ENCODE assay signal across 23 cellular contexts in the genomic region with DNA sequence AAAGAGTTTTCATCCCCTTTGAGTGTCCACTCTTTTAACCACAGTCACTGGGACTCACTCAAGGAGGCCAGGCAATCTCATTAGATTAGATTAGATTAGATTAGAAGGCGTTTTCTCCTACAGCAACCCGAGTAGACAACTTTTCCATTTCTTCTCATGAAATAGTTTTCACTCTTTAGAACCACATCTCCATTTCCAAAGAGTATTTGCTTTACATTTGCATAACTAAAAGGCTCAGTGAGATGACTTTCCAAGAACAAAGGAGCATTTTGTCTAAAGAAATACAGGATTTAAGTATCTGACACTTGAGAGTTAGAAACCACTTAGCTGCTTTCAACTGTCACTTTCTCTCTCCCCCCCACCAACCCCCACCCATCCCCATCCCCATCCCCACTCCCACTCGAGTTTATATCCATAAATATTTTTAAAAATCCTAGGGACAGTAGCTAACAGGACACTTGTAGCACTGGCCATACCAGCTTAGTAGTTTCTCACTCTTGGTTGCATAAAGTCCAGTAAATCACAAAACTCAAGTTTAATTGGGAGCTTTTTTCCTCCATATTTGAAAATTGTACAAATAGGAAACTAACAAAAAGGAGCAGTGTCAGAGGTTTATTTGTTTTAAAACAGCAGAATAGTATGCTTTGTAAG.
DNase-seq lines count a peak whose midpoint lies in the region; ATAC-seq lines count a peak whose summit lies in the region.
"Had no signal": no experiment of that assay in that cellular context is flagged by ENCODE, and none has a peak within 500 bp of the region (broad histone marks: within the 10 kb centered on the region; RNA-seq: fewer than 3 reads in every experiment).

No MANE protein-coding gene starts in this region.

- H3K36me3 ChIP-seq in HUES48 (ENCODE audit: control insufficient read depth, insufficient read depth, low read length) (no peaks in the 10 kb centered on the region), iPS-18a (ENCODE audit: control insufficient read depth, low read depth, low read length) (no peaks in the 10 kb centered on the region), MG63 (no peaks in the 10 kb centered on the region)
- H3K36me3 ChIP-seq: Peyer's patch had no signal

- H3K9me3 ChIP-seq in HUES48 (ENCODE audit: control insufficient read depth, insufficient read depth, low read length) (no peaks in the 10 kb centered on the region), iPS-18a (ENCODE audit: control insufficient read depth, low read depth, low read length) (no peaks in the 10 kb centered on the region), MG63 (no peaks in the 10 kb centered on the region)
- H3K9me3 ChIP-seq: Peyer's patch had no signal

- H3K4me3 ChIP-seq in HUES48 (ENCODE audit: low read depth, low read length) (no peak overlapping the region), iPS-18a (ENCODE audit: low read length) (peak overlapping the region; percentile 9), MG63 (no peak overlapping the region)
- H3K4me3 ChIP-seq: Peyer's patch, SK-N-MC had no signal

- H3K9ac ChIP-seq in HUES48 (ENCODE audit: low read depth, low read length), result no peak overlapping the region
- no peak overlapping the region for H3K9ac ChIP-seq in iPS-18a (ENCODE audit: low read length)

- H3K27me3 ChIP-seq in HUES48 (ENCODE audit: control insufficient read depth, insufficient read depth, low read length) (peaks cover 9% of the 10 kb centered on the region; the same call in 1 of the 2 replicates), iPS-18a (ENCODE audit: control insufficient read depth, insufficient read depth, low read length) (no peaks in the 10 kb centered on the region), MG63 (no peaks in the 10 kb centered on the region; the same call in 1 of the 2 replicates)
- H3K27me3 ChIP-seq: Peyer's patch had no signal

- DNase-seq in NCI-H526 treated with DMSO at 0.1 percent for 48 hours (lab: John Stamatoyannopoulos, UW), result peak; percentile 28
- DNase-seq in MG63, result no peak
- no peak for DNase-seq in NOMO-1 treated with DMSO at 0.1 percent for 48 hours (lab: John Stamatoyannopoulos, UW; ENCODE audit: unreplicated experiment)
- DNase-seq in stimulated activated CD4-positive, alpha-beta T cell treated with anti-CD3 and anti-CD28 coated beads, Interleukin-2, amount 100 ng/mL, for 48 hours, result no peak
- DNase-seq: C1 segment of cervical spinal cord; CD4-positive, alpha-beta memory T cell; COR-L47; DMS53; IMR-90; KG1; NCI-H1092; NCI-H1417 treated with DMSO at 0.1 percent for 48 hours; NCI-H1694 treated with DMSO at 0.1 percent for 48 hours; NCI-H2081; NCI-H2227 treated with DMSO at 0.1 percent for 48 hours; NCI-H748 treated with DMSO at 0.1 percent for 48 hours; OCI-M1; Peyer's patch; SIG-M5 had no signal

- ATAC-seq in GM21723 (IDR thresholded peaks at IDR 0.05; ENCODE audit: unreplicated experiment), result no peak

- H3K27ac ChIP-seq in HUES48 (ENCODE audit: low read depth, low read length), result peak overlapping the region; percentile 59
- H3K27ac ChIP-seq in iPS-18a (ENCODE audit: low read length), result no peak overlapping the region
- H3K27ac ChIP-seq: Peyer's patch, SK-N-MC had no signal

- H3K4me1 ChIP-seq in HUES48 (ENCODE audit: control insufficient read depth, insufficient read depth, low read length) (peaks cover 36% of the 10 kb centered on the region), iPS-18a (ENCODE audit: control insufficient read depth, low read depth, low read length) (peaks cover 33% of the 10 kb centered on the region)
- H3K4me1 ChIP-seq: Peyer's patch had no signal
